39 cellular contexts compared by ENCODE assay signal in the genomic region with DNA sequence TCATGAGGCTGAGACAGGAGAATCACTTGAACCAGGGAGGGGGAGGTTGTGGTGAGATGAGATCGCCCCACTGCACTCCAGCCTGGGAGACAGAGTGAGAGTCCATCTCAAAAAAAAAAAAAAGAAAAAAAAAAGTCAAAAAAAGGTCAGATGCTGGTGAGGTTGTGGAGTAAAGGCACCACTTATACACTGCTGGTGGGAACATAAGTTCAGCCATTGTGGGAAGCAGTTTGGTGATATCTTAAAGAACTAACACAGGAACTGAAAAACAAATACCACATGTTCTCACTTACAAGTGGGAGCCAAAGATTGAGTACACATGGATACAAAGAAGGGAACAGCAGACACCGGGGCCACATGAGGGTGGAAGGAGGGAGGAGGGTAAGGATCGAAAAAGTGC.
"Had no signal": no experiment of that assay in that cellular context is flagged by ENCODE, and none has a peak within 500 bp of the region (broad histone marks: within the 10 kb centered on the region; RNA-seq: fewer than 3 reads in every experiment).

No MANE protein-coding gene starts in this region.

- FAIRE-seq: bronchial epithelial cell had no signal

- H3K27ac ChIP-seq: adrenal gland, ascending aorta, body of pancreas, brain microvascular endothelial cell, breast epithelium, cardiac muscle cell had no signal

- DNase-seq: activated effector memory CD4-positive, alpha-beta T cell treated with anti-CD3 and anti-CD28 coated beads, Interleukin-2, amount 50 U/mL, for 16 hours; activated effector memory CD4-positive, alpha-beta T cell treated with Interleukin-2 at 50 U/mL for 16 hours; activated gamma-delta T cell; activated gamma-delta T cell treated with Interleukin-2 at 50 U/mL for 16 hours; activated naive CD4-positive, alpha-beta T cell; activated naive CD4-positive, alpha-beta T cell treated with anti-CD3 and anti-CD28 coated beads for 36 hours; activated naive CD4-positive, alpha-beta T cell treated with anti-CD3 and anti-CD28 coated beads, Interleukin-2, amount 10 ng/mL, durations not matched to agents 7 days and 5 days; activated naive CD4-positive, alpha-beta T cell treated with anti-CD3 and anti-CD28 coated beads, Interleukin-2, amount 50 U/mL, for 16 hours; activated naive CD4-positive, alpha-beta T cell treated with Interleukin-2 at 50 U/mL for 16 hours; activated naive CD8-positive, alpha-beta T cell treated with anti-CD3 and anti-CD28 coated beads for 36 hours; activated naive CD8-positive, alpha-beta T cell treated with anti-CD3 and anti-CD28 coated beads, Interleukin-2, amount 10 ng/mL, durations not matched to agents 7 days and 5 days; activated naive CD8-positive, alpha-beta T cell treated with anti-CD3 and anti-CD28 coated beads, Interleukin-2, amount 50 U/mL, for 24 hours; activated T-cell treated with anti-CD3 and anti-CD28 coated beads, Interleukin-2, amount 50 U/mL, for 1 hour; activated T-cell treated with anti-CD3 and anti-CD28 coated beads, Interleukin-2, amount 50 U/mL, for 24 hours; activated T-cell treated with anti-CD3 and anti-CD28 coated beads, Interleukin-2, amount 50 U/mL, for 4 hours; activated T-cell treated with anti-CD3 and anti-CD28 coated beads, Interleukin-2, amount 50 U/mL, for 48 hours; activated T-cell treated with anti-CD3 and anti-CD28 coated beads, Interleukin-2, amount 50 U/mL, for 72 hours; adrenal gland; amniotic stem cell; amygdala; anterior cingulate cortex; aorta; body of pancreas; brain microvascular endothelial cell; caudate nucleus; central memory CD4-positive, alpha-beta T cell; cerebellar nuclear complex had no signal

- H3K4me1 ChIP-seq: adrenal gland, ascending aorta, body of pancreas, breast epithelium had no signal

- H3K4me1 Mint-ChIP-seq: activated naive CD4-positive, alpha-beta T cell treated with anti-CD3 and anti-CD28 coated beads, Interleukin-2, amount 10 ng/mL, durations not matched to agents 7 days and 5 days; activated naive CD4-positive, alpha-beta T cell treated with anti-CD3 and anti-CD28 coated beads, Interleukin-2, amount 50 U/mL, for 24 hours; activated naive CD8-positive, alpha-beta T cell treated with anti-CD3 and anti-CD28 coated beads for 36 hours; activated naive CD8-positive, alpha-beta T cell treated with anti-CD3 and anti-CD28 coated beads, Interleukin-2, amount 10 ng/mL, durations not matched to agents 7 days and 5 days; activated naive CD8-positive, alpha-beta T cell treated with anti-CD3 and anti-CD28 coated beads, Interleukin-2, amount 50 U/mL, for 24 hours; activated T-helper 17 cell treated with anti-CD3 and anti-CD28 coated beads, Interleukin-2, amount 50 U/mL, for 72 hours; brain; central memory CD8-positive, alpha-beta T cell had no signal

- H3K4me3 Mint-ChIP-seq: activated naive CD4-positive, alpha-beta T cell treated with anti-CD3 and anti-CD28 coated beads for 36 hours; activated naive CD4-positive, alpha-beta T cell treated with anti-CD3 and anti-CD28 coated beads, Interleukin-2, amount 10 ng/mL, durations not matched to agents 7 days and 5 days; activated naive CD4-positive, alpha-beta T cell treated with anti-CD3 and anti-CD28 coated beads, Interleukin-2, amount 50 U/mL, for 24 hours; activated naive CD8-positive, alpha-beta T cell; activated naive CD8-positive, alpha-beta T cell treated with anti-CD3 and anti-CD28 coated beads for 36 hours; activated naive CD8-positive, alpha-beta T cell treated with anti-CD3 and anti-CD28 coated beads, Interleukin-2, amount 10 ng/mL, durations not matched to agents 7 days and 5 days; activated naive CD8-positive, alpha-beta T cell treated with anti-CD3 and anti-CD28 coated beads, Interleukin-2, amount 50 U/mL, for 24 hours; activated T-cell treated with anti-CD3 and anti-CD28 coated beads, Interleukin-2, amount 50 U/mL, for 24 hours; activated T-cell treated with anti-CD3 and anti-CD28 coated beads, Interleukin-2, amount 50 U/mL, for 4 hours; activated T-cell treated with anti-CD3 and anti-CD28 coated beads, Interleukin-2, amount 50 U/mL, for 72 hours; activated T-helper 1 cell treated with anti-CD3 and anti-CD28 coated beads, Interleukin-12 subunit alpha, Interleukin-12 subunit beta, Interleukin-2, Interleukin-4 antibody, amounts not matched to agents 30 ng/mL and 10 ng/mL and 1 ng/mL, durations not matched to agents 14 hours and 24 hours and 36 hours; activated T-helper 17 cell treated with anti-CD3 and anti-CD28 coated beads, Interleukin-2, amount 50 U/mL, for 72 hours; brain; central memory CD8-positive, alpha-beta T cell had no signal

- H3K27me3 ChIP-seq: adrenal gland, ascending aorta, body of pancreas, brain microvascular endothelial cell, cardiac muscle cell had no signal

- H3K27ac Mint-ChIP-seq: activated naive CD4-positive, alpha-beta T cell treated with anti-CD3 and anti-CD28 coated beads for 36 hours; activated naive CD4-positive, alpha-beta T cell treated with anti-CD3 and anti-CD28 coated beads, Interleukin-2, amount 10 ng/mL, durations not matched to agents 7 days and 5 days; activated naive CD4-positive, alpha-beta T cell treated with anti-CD3 and anti-CD28 coated beads, Interleukin-2, amount 50 U/mL, for 24 hours; activated naive CD4-positive, alpha-beta T cell treated with anti-CD3 and anti-CD28 coated beads, Interleukin-2, amount 50 U/mL, for 72 hours; activated naive CD8-positive, alpha-beta T cell; activated naive CD8-positive, alpha-beta T cell treated with anti-CD3 and anti-CD28 coated beads for 36 hours; activated naive CD8-positive, alpha-beta T cell treated with anti-CD3 and anti-CD28 coated beads, Interleukin-2, amount 10 ng/mL, durations not matched to agents 7 days and 5 days; activated naive CD8-positive, alpha-beta T cell treated with anti-CD3 and anti-CD28 coated beads, Interleukin-2, amount 50 U/mL, for 24 hours; activated T-cell treated with anti-CD3 and anti-CD28 coated beads, Interleukin-2, amount 50 U/mL, for 24 hours; activated T-cell treated with anti-CD3 and anti-CD28 coated beads, Interleukin-2, amount 50 U/mL, for 72 hours; activated T-helper 1 cell treated with anti-CD3 and anti-CD28 coated beads, Interleukin-12 subunit alpha, Interleukin-12 subunit beta, Interleukin-2, Interleukin-4 antibody, amounts not matched to agents 30 ng/mL and 10 ng/mL and 1 ng/mL, durations not matched to agents 14 hours and 24 hours and 36 hours; activated T-helper 17 cell treated with anti-CD3 and anti-CD28 coated beads, Interleukin-2, amount 50 U/mL, for 72 hours; activated T-helper 2 cell treated with anti-CD3 and anti-CD28 coated beads, Interferon-gamma antibody, Interleukin-2, Interleukin-4, amounts not matched to agents 10 μg/mL and 5 μg/mL and 100 μg/mL, durations not matched to agents 14 hours and 24 hours and 36 hours; brain had no signal

- H3K36me3 ChIP-seq: adrenal gland, ascending aorta, brain microvascular endothelial cell, breast epithelium, cardiac muscle cell had no signal

- H3K36me3 Mint-ChIP-seq: activated naive CD4-positive, alpha-beta T cell treated with anti-CD3 and anti-CD28 coated beads, Interleukin-2, amount 10 ng/mL, durations not matched to agents 7 days and 5 days; activated naive CD4-positive, alpha-beta T cell treated with anti-CD3 and anti-CD28 coated beads, Interleukin-2, amount 50 U/mL, for 24 hours; activated naive CD4-positive, alpha-beta T cell treated with anti-CD3 and anti-CD28 coated beads, Interleukin-2, amount 50 U/mL, for 72 hours; activated naive CD8-positive, alpha-beta T cell; activated naive CD8-positive, alpha-beta T cell treated with anti-CD3 and anti-CD28 coated beads, Interleukin-2, amount 10 ng/mL, durations not matched to agents 7 days and 5 days; brain had no signal

- H3K9me3 ChIP-seq: body of pancreas had no signal

- H3K4me3 ChIP-seq: adrenal gland, ascending aorta, body of pancreas, breast epithelium, cardiac muscle cell had no signal

- ATAC-seq: activated naive CD4-positive, alpha-beta T cell treated with anti-CD3 and anti-CD28 coated beads, Interleukin-2, amount 50 U/mL, for 72 hours; activated naive CD8-positive, alpha-beta T cell treated with anti-CD3 and anti-CD28 coated beads, Interleukin-2, amount 50 U/mL, for 24 hours; activated T-cell treated with anti-CD3 and anti-CD28 coated beads, Interleukin-2, amount 50 U/mL, for 4 hours; activated T-cell treated with anti-CD3 and anti-CD28 coated beads, Interleukin-2, amount 50 U/mL, for 72 hours; activated T-helper 17 cell treated with anti-CD3 and anti-CD28 coated beads, Interleukin-2, amount 50 U/mL, for 72 hours; body of pancreas had no signal

- H3K27me3 Mint-ChIP-seq: activated naive CD4-positive, alpha-beta T cell treated with anti-CD3 and anti-CD28 coated beads, Interleukin-2, amount 10 ng/mL, durations not matched to agents 7 days and 5 days; activated naive CD8-positive, alpha-beta T cell; activated naive CD8-positive, alpha-beta T cell treated with anti-CD3 and anti-CD28 coated beads for 36 hours; activated naive CD8-positive, alpha-beta T cell treated with anti-CD3 and anti-CD28 coated beads, Interleukin-2, amount 10 ng/mL, durations not matched to agents 7 days and 5 days; activated T-helper 17 cell treated with anti-CD3 and anti-CD28 coated beads, Interleukin-2, amount 50 U/mL, for 72 hours had no signal
